ENCODE assay signal across 11 cellular contexts in the genomic region with DNA sequence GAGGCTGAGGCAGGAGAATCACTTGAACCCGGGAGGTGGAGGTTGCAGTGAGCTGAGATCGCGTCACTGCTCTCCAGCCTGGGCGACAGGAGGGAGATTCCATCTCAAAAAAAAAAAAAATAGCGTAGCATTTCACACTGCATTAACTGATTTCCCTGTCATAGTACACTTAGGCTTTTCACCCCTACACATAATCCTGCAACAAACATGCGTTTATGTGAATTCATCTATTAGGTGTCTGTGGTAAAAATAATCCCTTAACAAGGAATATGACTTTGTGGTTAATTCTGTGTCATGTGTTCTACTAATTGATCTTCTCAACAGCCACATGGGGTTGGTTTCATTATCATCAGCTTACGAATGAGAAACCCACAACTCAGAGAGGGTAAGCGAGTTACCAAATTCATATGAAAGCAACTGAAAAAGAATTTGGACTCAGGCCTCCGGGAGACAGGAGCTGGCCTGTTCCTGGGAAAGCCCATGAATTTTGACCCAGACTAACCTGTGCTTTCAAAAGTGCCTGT. TPM values are rescaled to one million over a fixed set of nuclear protein-coding genes. Genes with fewer than 3 reads are reported as not detected.
DNase-seq lines count a peak whose midpoint lies in the region; ATAC-seq and TF ChIP-seq lines count a peak whose summit lies in the region.
"Had no signal": no experiment of that assay in that cellular context is flagged by ENCODE, and none has a peak within 500 bp of the region (broad histone marks: within the 10 kb centered on the region; RNA-seq: fewer than 3 reads in every experiment).

No MANE protein-coding gene starts in this region.

- no peaks in the 10 kb centered on the region for H3K9me3 Mint-ChIP-seq in central memory CD8-positive, alpha-beta T cell
- H3K9me3 Mint-ChIP-seq: GM23338 had no signal

- ATAC-seq in GM19351 (IDR thresholded peaks at IDR 0.05; ENCODE audit: unreplicated experiment) (peak; percentile 51), right cardiac atrium (no peak)
- ATAC-seq in central memory CD8-positive, alpha-beta T cell (replicated peaks; ENCODE audit: extremely low read depth, poor library complexity, severe bottlenecking) = peak; percentile 83

- peaks cover 20% of the 10 kb centered on the region for H3K4me1 Mint-ChIP-seq in central memory CD8-positive, alpha-beta T cell

- 0 out of 22 replicates have a peak, but pooled peaks cover 0 to 4% (median 0%) of the 10 kb centered on the region in 11 experiments for H3K9me3 ChIP-seq in BLaER1 treated with 17β-estradiol and CSF1 and Interleukin-3, amounts not matched to agents 10 nM and 100 nM (replicated peaks in 1 of 11)
- H3K9me3 ChIP-seq in Karpas-422 (ENCODE audit: low read length) (no peaks in the 10 kb centered on the region), right cardiac atrium (ENCODE audit: control insufficient read depth, low read length) (no peaks in the 10 kb centered on the region), colonic mucosa (no peaks in the 10 kb centered on the region)

- H3K4me3 ChIP-seq in BLaER1 treated with 17β-estradiol and CSF1 and Interleukin-3, amounts not matched to agents 10 nM and 100 nM = no peak overlapping the region
- no peak overlapping the region for H3K4me3 ChIP-seq in Karpas-422 (ENCODE audit: low read length)
- no peak overlapping the region for H3K4me3 ChIP-seq in right cardiac atrium (ENCODE audit: low read length)
- no peak overlapping the region for H3K4me3 ChIP-seq in colonic mucosa
- H3K4me3 ChIP-seq: GM23338, PC-9 had no signal

- H3K4me2 ChIP-seq in BLaER1 treated with 17β-estradiol and CSF1 and Interleukin-3, amounts not matched to agents 10 nM and 100 nM = peak overlapping the region; percentile 35 to 87 (median 59); a peak in 21 of 22 replicates
- H3K4me2 ChIP-seq in Karpas-422 (ENCODE audit: low read depth, low read length, poor library complexity, severe bottlenecking) = peak overlapping the region; percentile 59
- H3K4me2 ChIP-seq: GM23338 had no signal

- no peaks in the 10 kb centered on the region for H3K9me2 ChIP-seq in Karpas-422 (replicated peaks; ENCODE audit: insufficient read depth, low read length)

- intact Hi-C loops in right cardiac atrium (cut with DNase I) (loop anchor here in 3 of 4 donors (5.0 to 10.0 kb wide), 5 partner anchors 196 to 798 kb away; no protein-coding TSS in a partner anchor), colonic mucosa (cut with DNase I) (loop anchor here (5.0 to 10.0 kb wide), 6 partner anchors 53 to 798 kb away; no protein-coding TSS in a partner anchor)

- H3K9ac ChIP-seq in BLaER1 treated with 17β-estradiol and CSF1 and Interleukin-3, amounts not matched to agents 10 nM and 100 nM = peak overlapping the region in 2 of 11 experiments; percentile 2 to 31; a peak in 3 of 22 replicates
- H3K9ac ChIP-seq in Karpas-422 (ENCODE audit: low read length) (no peak overlapping the region), colonic mucosa (ENCODE audit: low read depth in 2 of 2, low read length in 2 of 2) (no peak overlapping the region)

- WGBS in right cardiac atrium = 78% methylated on average over 9 of the region's 9 CpGs

- peaks cover 6% of the 10 kb centered on the region for H3K36me3 Mint-ChIP-seq in central memory CD8-positive, alpha-beta T cell (ENCODE audit: insufficient read depth)

- no peak for TF ChIP-seq CTCF in colonic mucosa (IDR thresholded peaks at IDR 0.05)

- peak overlapping the region in 7 of 11 experiments; percentile 24 to 62 (median 31); a peak in 9 of 22 replicates for H3K27ac ChIP-seq in BLaER1 treated with 17β-estradiol and CSF1 and Interleukin-3, amounts not matched to agents 10 nM and 100 nM
- H3K27ac ChIP-seq in Karpas-422 (ENCODE audit: low read length) (no peak overlapping the region), right cardiac atrium (ENCODE audit: low read length) (no peak overlapping the region), colonic mucosa (no peak overlapping the region)
- H3K27ac ChIP-seq: PC-9 had no signal

- H2AFZ ChIP-seq in Karpas-422 (ENCODE audit: low read length) = no peak overlapping the region; the same call in 1 of the 2 replicates
- H2AFZ ChIP-seq: GM23338, PC-9 had no signal

- H3K36me3 ChIP-seq in BLaER1 treated with 17β-estradiol and CSF1 and Interleukin-3, amounts not matched to agents 10 nM and 100 nM = 0 out of 22 replicates have a peak, but pooled peaks cover 0 to 4% (median 0%) of the 10 kb centered on the region in 11 experiments
- H3K36me3 ChIP-seq in Karpas-422 (ENCODE audit: insufficient read depth, low read length) (no peaks in the 10 kb centered on the region), colonic mucosa (no peaks in the 10 kb centered on the region)

- H3K79me2 ChIP-seq in Karpas-422 (ENCODE audit: low read length) = no peaks in the 10 kb centered on the region

- H3K27me3 ChIP-seq in BLaER1 treated with 17β-estradiol and CSF1 and Interleukin-3, amounts not matched to agents 10 nM and 100 nM = no peaks in the 10 kb centered on the region
- no peaks in the 10 kb centered on the region for H3K27me3 ChIP-seq in Karpas-422 (ENCODE audit: low read length)
- H3K27me3 ChIP-seq in right cardiac atrium (ENCODE audit: control insufficient read depth, insufficient read depth) = no peaks in the 10 kb centered on the region
- H3K27me3 ChIP-seq in colonic mucosa = no peaks in the 10 kb centered on the region

- peak overlapping the region; percentile 94 for H3K27ac Mint-ChIP-seq in central memory CD8-positive, alpha-beta T cell (ENCODE audit: low read depth)
- H3K27ac Mint-ChIP-seq: GM23338 had no signal

- peak overlapping the region; percentile 39 for H3K4me3 Mint-ChIP-seq in central memory CD8-positive, alpha-beta T cell
- H3K4me3 Mint-ChIP-seq: GM23338 had no signal

- H3K27me3 Mint-ChIP-seq in central memory CD8-positive, alpha-beta T cell = no peaks in the 10 kb centered on the region

- no peaks in the 10 kb centered on the region; a peak in 1 of 22 replicates for H4K20me1 ChIP-seq in BLaER1 treated with 17β-estradiol and CSF1 and Interleukin-3, amounts not matched to agents 10 nM and 100 nM
- H4K20me1 ChIP-seq in Karpas-422 (ENCODE audit: insufficient read depth, low read depth, low read length) = no peaks in the 10 kb centered on the region

- DNase-seq in Karpas-422 (no peak), anterior cingulate cortex (lab: John Stamatoyannopoulos, UW) (no peak), right cardiac atrium (no peak), NCI-H774 (lab: John Stamatoyannopoulos, UW) (no peak), colonic mucosa (no peak)
- DNase-seq in central memory CD8-positive, alpha-beta T cell (ENCODE audit: low spot score in 2 of 2) = no peak

- peaks cover 34 to 59% (median 49%) of the 10 kb centered on the region in 10 experiments for H3K4me1 ChIP-seq in BLaER1 treated with 17β-estradiol and CSF1 and Interleukin-3, amounts not matched to agents 10 nM and 100 nM
- H3K4me1 ChIP-seq in Karpas-422 (ENCODE audit: low read length) (no peaks in the 10 kb centered on the region), right cardiac atrium (ENCODE audit: control insufficient read depth, insufficient read depth, low read length) (peaks cover 5% of the 10 kb centered on the region), colonic mucosa (no peaks in the 10 kb centered on the region)

RNA-seq across cellular contexts. Expression of gene KCNJ1, which starts 36.7 kb away (rescaled TPM):
- not detected in 2 replicates for total RNA-seq in Karpas-422 (2014; rRNA removed; shearing (Covaris generic); ENCODE audit: low replicate concordance)
- total RNA-seq in right cardiac atrium (under 1 TPM in 1 of 4 donors, not detected in 3; 0.17 TPM), colonic mucosa (not detected)
- 0.09 TPM for polyA plus RNA-seq in right cardiac atrium
- total RNA-seq: GM23338, PC-9 had no signal
- polyA plus RNA-seq: aorta had no signal

Comparison
In these comparisons a context has a peak if more than half of its experiments do, and no peak if none do; other contexts are left out.
1. H3K27ac ChIP-seq: peak in BLaER1 treated with 17β-estradiol and CSF1 and Interleukin-3, amounts not matched to agents 10 nM and 100 nM (7 of 11); none in Karpas-422 (single experiment), right cardiac atrium (single experiment) and colonic mucosa (single experiment).
2. ATAC-seq: peak in GM19351 (single experiment) and central memory CD8-positive, alpha-beta T cell (single experiment); none in right cardiac atrium (0 of 2).